1 cellular context compared by ENCODE assay signal in the genomic region with DNA sequence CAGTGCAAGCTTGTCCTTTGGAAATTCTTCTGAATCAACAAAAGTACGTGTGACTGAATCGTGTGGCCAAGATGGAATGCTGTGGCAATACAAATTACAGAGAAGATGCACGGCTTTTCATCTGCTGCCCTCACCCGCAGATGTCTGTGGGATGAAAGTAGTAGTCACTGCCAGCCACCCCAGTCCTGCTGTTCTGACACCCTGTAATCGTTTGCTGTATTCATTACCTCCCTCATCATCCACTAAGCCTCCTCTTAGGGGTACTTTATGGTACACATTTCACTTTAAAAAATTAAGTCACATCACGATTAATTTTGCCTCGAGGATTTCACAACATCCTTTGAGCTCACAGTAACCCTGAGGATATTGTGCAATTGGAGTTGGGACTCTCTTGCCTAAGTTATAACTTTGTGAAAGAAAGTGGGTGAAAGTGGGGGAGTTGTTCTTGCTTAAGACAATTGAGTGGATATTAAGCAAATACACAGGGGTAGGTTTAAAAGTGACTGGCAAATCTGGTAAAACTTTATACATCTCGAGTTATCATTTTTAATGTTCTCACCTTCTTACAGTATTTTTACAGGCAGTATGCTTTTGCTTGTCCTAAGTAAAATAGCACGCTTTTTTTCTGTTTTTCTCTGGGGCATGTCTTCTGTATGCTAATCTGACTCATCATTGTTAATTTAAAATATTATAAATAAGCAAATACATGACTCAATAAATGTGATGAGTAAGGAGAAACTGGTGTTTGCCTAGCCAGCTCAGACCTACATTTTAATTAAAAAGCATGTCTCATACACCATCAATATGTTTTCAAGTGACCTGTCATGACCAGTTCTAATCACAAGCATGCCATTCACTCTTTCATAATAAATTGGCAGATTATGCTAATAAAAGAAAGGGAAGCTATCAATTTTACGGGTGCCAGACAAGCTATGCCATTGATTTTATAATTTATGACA.
A peak's percentile ranks its signal among the peaks of the same experiment; 100 is the strongest.
TF ChIP-seq lines count a peak whose summit lies in the region.

No MANE protein-coding gene starts in this region.

TF ChIP-seq in HepG2, 621 proteins besides CTCF, POLR2A, EP300 and RAD21 (continued from another document and continues in another):
- TF ChIP-seq, protein P1, sequence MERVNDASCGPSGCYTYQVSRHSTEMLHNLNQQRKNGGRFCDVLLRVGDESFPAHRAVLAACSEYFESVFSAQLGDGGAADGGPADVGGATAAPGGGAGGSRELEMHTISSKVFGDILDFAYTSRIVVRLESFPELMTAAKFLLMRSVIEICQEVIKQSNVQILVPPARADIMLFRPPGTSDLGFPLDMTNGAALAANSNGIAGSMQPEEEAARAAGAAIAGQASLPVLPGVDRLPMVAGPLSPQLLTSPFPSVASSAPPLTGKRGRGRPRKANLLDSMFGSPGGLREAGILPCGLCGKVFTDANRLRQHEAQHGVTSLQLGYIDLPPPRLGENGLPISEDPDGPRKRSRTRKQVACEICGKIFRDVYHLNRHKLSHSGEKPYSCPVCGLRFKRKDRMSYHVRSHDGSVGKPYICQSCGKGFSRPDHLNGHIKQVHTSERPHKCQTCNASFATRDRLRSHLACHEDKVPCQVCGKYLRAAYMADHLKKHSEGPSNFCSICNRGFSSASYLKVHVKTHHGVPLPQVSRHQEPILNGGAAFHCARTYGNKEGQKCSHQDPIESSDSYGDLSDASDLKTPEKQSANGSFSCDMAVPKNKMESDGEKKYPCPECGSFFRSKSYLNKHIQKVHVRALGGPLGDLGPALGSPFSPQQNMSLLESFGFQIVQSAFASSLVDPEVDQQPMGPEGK (CRISPR knock-in tag; IDR thresholded peaks at IDR 0.05) = peak; percentile 52; the same call in 1 of the 2 replicates
- TF ChIP-seq FOXP1 (IDR thresholded peaks at IDR 0.05) = no peak
- peak; percentile 70 for TF ChIP-seq FOXP1 (CRISPR knock-in tag; IDR thresholded peaks at IDR 0.05)
- peak; percentile 71; the same call in 1 of the 2 replicates for TF ChIP-seq ZBTB20 (CRISPR knock-in tag; IDR thresholded peaks at IDR 0.05; ENCODE audit: borderline replicate concordance, low read depth)
- TF ChIP-seq ZFP90 (CRISPR knock-in tag; IDR thresholded peaks at IDR 0.05; ENCODE audit: borderline replicate concordance) = no peak
- TF ChIP-seq ZNF709 (CRISPR knock-in tag; IDR thresholded peaks at IDR 0.05) = no peak
- TF ChIP-seq, protein P2, sequence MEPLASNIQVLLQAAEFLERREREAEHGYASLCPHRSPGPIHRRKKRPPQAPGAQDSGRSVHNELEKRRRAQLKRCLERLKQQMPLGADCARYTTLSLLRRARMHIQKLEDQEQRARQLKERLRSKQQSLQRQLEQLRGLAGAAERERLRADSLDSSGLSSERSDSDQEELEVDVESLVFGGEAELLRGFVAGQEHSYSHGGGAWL (CRISPR knock-in tag; IDR thresholded peaks at IDR 0.05) = no peak
- no peak for TF ChIP-seq ZFY (CRISPR knock-in tag; IDR thresholded peaks at IDR 0.05)
- TF ChIP-seq, protein P3, sequence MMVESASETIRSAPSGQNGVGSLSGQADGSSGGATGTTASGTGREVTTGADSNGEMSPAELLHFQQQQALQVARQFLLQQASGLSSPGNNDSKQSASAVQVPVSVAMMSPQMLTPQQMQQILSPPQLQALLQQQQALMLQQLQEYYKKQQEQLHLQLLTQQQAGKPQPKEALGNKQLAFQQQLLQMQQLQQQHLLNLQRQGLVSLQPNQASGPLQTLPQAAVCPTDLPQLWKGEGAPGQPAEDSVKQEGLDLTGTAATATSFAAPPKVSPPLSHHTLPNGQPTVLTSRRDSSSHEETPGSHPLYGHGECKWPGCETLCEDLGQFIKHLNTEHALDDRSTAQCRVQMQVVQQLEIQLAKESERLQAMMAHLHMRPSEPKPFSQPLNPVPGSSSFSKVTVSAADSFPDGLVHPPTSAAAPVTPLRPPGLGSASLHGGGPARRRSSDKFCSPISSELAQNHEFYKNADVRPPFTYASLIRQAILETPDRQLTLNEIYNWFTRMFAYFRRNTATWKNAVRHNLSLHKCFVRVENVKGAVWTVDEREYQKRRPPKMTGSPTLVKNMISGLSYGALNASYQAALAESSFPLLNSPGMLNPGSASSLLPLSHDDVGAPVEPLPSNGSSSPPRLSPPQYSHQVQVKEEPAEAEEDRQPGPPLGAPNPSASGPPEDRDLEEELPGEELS (CRISPR knock-in tag; IDR thresholded peaks at IDR 0.05) = peak; percentile 65
- TF ChIP-seq SP5 (CRISPR knock-in tag; IDR thresholded peaks at IDR 0.05; ENCODE audit: borderline replicate concordance, low read depth) = no peak
- TF ChIP-seq, protein P4, sequence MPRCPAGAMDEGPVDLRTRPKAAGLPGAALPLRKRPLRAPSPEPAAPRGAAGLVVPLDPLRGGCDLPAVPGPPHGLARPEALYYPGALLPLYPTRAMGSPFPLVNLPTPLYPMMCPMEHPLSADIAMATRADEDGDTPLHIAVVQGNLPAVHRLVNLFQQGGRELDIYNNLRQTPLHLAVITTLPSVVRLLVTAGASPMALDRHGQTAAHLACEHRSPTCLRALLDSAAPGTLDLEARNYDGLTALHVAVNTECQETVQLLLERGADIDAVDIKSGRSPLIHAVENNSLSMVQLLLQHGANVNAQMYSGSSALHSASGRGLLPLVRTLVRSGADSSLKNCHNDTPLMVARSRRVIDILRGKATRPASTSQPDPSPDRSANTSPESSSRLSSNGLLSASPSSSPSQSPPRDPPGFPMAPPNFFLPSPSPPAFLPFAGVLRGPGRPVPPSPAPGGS (CRISPR knock-in tag; IDR thresholded peaks at IDR 0.05) = no peak
- TF ChIP-seq, protein P5, sequence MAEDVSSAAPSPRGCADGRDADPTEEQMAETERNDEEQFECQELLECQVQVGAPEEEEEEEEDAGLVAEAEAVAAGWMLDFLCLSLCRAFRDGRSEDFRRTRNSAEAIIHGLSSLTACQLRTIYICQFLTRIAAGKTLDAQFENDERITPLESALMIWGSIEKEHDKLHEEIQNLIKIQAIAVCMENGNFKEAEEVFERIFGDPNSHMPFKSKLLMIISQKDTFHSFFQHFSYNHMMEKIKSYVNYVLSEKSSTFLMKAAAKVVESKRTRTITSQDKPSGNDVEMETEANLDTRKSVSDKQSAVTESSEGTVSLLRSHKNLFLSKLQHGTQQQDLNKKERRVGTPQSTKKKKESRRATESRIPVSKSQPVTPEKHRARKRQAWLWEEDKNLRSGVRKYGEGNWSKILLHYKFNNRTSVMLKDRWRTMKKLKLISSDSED (CRISPR knock-in tag; IDR thresholded peaks at IDR 0.05) = no peak
- no peak for TF ChIP-seq MYNN (CRISPR knock-in tag; IDR thresholded peaks at IDR 0.05; ENCODE audit: low read depth)
- no peak for TF ChIP-seq ZNF788 (CRISPR knock-in tag; IDR thresholded peaks at IDR 0.05; ENCODE audit: borderline replicate concordance)
- no peak for TF ChIP-seq ZNF460 (CRISPR knock-in tag; IDR thresholded peaks at IDR 0.05; ENCODE audit: borderline replicate concordance)
- TF ChIP-seq ZNF670 (CRISPR knock-in tag; IDR thresholded peaks at IDR 0.05; ENCODE audit: borderline replicate concordance) = no peak
- TF ChIP-seq TBX2 (CRISPR knock-in tag; IDR thresholded peaks at IDR 0.05; ENCODE audit: borderline replicate concordance) = peak; percentile 62
- TF ChIP-seq, protein P6, sequence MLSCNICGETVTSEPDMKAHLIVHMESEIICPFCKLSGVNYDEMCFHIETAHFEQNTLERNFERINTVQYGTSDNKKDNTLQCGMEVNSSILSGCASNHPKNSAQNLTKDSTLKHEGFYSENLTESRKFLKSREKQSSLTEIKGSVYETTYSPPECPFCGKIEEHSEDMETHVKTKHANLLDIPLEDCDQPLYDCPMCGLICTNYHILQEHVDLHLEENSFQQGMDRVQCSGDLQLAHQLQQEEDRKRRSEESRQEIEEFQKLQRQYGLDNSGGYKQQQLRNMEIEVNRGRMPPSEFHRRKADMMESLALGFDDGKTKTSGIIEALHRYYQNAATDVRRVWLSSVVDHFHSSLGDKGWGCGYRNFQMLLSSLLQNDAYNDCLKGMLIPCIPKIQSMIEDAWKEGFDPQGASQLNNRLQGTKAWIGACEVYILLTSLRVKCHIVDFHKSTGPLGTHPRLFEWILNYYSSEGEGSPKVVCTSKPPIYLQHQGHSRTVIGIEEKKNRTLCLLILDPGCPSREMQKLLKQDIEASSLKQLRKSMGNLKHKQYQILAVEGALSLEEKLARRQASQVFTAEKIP (CRISPR knock-in tag; IDR thresholded peaks at IDR 0.05; ENCODE audit: borderline replicate concordance) = no peak
- TF ChIP-seq, protein P7, sequence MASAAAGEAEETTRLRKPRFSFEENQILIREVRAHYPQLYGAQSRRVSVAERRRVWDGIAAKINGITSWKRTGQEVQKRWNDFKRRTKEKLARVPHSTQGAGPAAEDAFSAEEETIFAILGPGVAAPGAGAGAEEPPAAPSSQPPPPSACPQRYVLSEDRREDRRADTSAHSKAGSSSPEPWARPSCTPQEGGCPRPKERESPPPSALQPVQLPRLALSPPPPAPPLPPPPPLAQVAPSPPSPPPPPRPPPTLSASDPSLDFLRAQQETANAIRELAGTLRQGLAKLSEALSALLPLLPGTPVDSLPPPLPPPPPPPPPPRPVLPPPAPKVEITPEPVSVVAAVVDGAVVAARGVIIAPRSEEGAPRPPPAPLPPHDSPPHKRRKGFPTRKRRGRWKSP (CRISPR knock-in tag; IDR thresholded peaks at IDR 0.05) = no peak
- TF ChIP-seq ZNF841 (CRISPR knock-in tag; IDR thresholded peaks at IDR 0.05; ENCODE audit: borderline replicate concordance) = no peak
- TF ChIP-seq ZFX (CRISPR knock-in tag; IDR thresholded peaks at IDR 0.05; ENCODE audit: low read depth) = no peak
- peak; percentile 68; the same call in 1 of the 2 replicates for TF ChIP-seq DMAP1 (CRISPR knock-in tag; IDR thresholded peaks at IDR 0.05)
- TF ChIP-seq, protein P8, sequence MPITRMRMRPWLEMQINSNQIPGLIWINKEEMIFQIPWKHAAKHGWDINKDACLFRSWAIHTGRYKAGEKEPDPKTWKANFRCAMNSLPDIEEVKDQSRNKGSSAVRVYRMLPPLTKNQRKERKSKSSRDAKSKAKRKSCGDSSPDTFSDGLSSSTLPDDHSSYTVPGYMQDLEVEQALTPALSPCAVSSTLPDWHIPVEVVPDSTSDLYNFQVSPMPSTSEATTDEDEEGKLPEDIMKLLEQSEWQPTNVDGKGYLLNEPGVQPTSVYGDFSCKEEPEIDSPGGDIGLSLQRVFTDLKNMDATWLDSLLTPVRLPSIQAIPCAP (CRISPR knock-in tag; IDR thresholded peaks at IDR 0.05; ENCODE audit: low read depth) = no peak
- no peak for TF ChIP-seq ZNF33B (CRISPR knock-in tag; IDR thresholded peaks at IDR 0.05)
- TF ChIP-seq, protein P9, sequence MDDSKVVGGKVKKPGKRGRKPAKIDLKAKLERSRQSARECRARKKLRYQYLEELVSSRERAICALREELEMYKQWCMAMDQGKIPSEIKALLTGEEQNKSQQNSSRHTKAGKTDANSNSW (CRISPR knock-in tag; IDR thresholded peaks at IDR 0.05; ENCODE audit: borderline replicate concordance) = no peak
- TF ChIP-seq, protein P10, sequence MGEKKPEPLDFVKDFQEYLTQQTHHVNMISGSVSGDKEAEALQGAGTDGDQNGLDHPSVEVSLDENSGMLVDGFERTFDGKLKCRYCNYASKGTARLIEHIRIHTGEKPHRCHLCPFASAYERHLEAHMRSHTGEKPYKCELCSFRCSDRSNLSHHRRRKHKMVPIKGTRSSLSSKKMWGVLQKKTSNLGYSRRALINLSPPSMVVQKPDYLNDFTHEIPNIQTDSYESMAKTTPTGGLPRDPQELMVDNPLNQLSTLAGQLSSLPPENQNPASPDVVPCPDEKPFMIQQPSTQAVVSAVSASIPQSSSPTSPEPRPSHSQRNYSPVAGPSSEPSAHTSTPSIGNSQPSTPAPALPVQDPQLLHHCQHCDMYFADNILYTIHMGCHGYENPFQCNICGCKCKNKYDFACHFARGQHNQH (CRISPR knock-in tag; IDR thresholded peaks at IDR 0.05) = peak; percentile 68
- peak; percentile 80; the same call in 1 of the 2 replicates for TF ChIP-seq PITX1 (CRISPR knock-in tag; IDR thresholded peaks at IDR 0.05)
- no peak for TF ChIP-seq ZBTB7A (CRISPR knock-in tag; IDR thresholded peaks at IDR 0.05)
- TF ChIP-seq SIN3A (IDR thresholded peaks at IDR 0.05; ENCODE audit: borderline replicate concordance, low read depth, low read length) = no peak
- TF ChIP-seq SOX6 (IDR thresholded peaks at IDR 0.05) = no peak
- TF ChIP-seq SOX6 (CRISPR knock-in tag; IDR thresholded peaks at IDR 0.05) = peak; percentile 88
- TF ChIP-seq, protein P11, sequence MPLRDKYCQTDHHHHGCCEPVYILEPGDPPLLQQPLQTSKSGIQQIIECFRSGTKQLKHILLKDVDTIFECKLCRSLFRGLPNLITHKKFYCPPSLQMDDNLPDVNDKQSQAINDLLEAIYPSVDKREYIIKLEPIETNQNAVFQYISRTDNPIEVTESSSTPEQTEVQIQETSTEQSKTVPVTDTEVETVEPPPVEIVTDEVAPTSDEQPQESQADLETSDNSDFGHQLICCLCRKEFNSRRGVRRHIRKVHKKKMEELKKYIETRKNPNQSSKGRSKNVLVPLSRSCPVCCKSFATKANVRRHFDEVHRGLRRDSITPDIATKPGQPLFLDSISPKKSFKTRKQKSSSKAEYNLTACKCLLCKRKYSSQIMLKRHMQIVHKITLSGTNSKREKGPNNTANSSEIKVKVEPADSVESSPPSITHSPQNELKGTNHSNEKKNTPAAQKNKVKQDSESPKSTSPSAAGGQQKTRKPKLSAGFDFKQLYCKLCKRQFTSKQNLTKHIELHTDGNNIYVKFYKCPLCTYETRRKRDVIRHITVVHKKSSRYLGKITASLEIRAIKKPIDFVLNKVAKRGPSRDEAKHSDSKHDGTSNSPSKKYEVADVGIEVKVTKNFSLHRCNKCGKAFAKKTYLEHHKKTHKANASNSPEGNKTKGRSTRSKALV (CRISPR knock-in tag; IDR thresholded peaks at IDR 0.05) = no peak
- no peak for TF ChIP-seq ZNF589 (CRISPR knock-in tag; conservative IDR thresholded peaks at IDR 0.05)
- no peak for TF ChIP-seq JUNB (CRISPR knock-in tag; IDR thresholded peaks at IDR 0.05; ENCODE audit: borderline replicate concordance)
- TF ChIP-seq NR3C1 (CRISPR knock-in tag; IDR thresholded peaks at IDR 0.05) = no peak
- TF ChIP-seq ZSCAN29 (CRISPR knock-in tag; conservative IDR thresholded peaks at IDR 0.05) = no peak
- TF ChIP-seq PCBP2 (optimal IDR thresholded peaks at IDR 0.05; ENCODE audit: low read depth, low read length, poor library complexity, severe bottlenecking) = no peak
